3 cellular contexts compared by ENCODE assay signal in genomic region chr12:98646165-98646764, GRCh38.
A peak's percentile ranks its signal among the peaks of the same experiment; 100 is the strongest.
TF ChIP-seq lines count a peak whose summit lies in the region.

No MANE protein-coding gene starts in this region.

TF ChIP-seq in SK-N-SH, 30 proteins besides CTCF, POLR2A, EP300 and RAD21:
- no peak for TF ChIP-seq TAF1 (IDR thresholded peaks at IDR 0.05; ENCODE audit: borderline replicate concordance, low read depth, low read length)
- no peak for TF ChIP-seq RXRA (IDR thresholded peaks at IDR 0.05; ENCODE audit: borderline replicate concordance, low read depth)
- TF ChIP-seq REST (IDR thresholded peaks at IDR 0.05; ENCODE audit: low read depth, low read length), result no peak
- TF ChIP-seq GABPA (IDR thresholded peaks at IDR 0.05; ENCODE audit: low read depth), result no peak
- no peak for TF ChIP-seq POLR2AphosphoS5 (IDR thresholded peaks at IDR 0.05; ENCODE audit: low read depth, low read length)
- no peak for TF ChIP-seq ELF1 (IDR thresholded peaks at IDR 0.05)
- TF ChIP-seq, protein P1, sequence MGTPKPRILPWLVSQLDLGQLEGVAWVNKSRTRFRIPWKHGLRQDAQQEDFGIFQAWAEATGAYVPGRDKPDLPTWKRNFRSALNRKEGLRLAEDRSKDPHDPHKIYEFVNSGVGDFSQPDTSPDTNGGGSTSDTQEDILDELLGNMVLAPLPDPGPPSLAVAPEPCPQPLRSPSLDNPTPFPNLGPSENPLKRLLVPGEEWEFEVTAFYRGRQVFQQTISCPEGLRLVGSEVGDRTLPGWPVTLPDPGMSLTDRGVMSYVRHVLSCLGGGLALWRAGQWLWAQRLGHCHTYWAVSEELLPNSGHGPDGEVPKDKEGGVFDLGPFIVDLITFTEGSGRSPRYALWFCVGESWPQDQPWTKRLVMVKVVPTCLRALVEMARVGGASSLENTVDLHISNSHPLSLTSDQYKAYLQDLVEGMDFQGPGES (IDR thresholded peaks at IDR 0.05; ENCODE audit: low read depth, low read length), result no peak
- TF ChIP-seq TCF12 (IDR thresholded peaks at IDR 0.05), result no peak
- TF ChIP-seq, protein P2, sequence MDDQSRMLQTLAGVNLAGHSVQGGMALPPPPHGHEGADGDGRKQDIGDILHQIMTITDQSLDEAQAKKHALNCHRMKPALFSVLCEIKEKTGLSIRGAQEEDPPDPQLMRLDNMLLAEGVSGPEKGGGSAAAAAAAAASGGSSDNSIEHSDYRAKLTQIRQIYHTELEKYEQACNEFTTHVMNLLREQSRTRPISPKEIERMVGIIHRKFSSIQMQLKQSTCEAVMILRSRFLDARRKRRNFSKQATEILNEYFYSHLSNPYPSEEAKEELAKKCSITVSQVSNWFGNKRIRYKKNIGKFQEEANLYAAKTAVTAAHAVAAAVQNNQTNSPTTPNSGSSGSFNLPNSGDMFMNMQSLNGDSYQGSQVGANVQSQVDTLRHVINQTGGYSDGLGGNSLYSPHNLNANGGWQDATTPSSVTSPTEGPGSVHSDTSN (IDR thresholded peaks at IDR 0.05), result no peak

TF ChIP-seq in SK-N-SH treated with all-trans-retinoic acid at 6 μM for 48 hours, 23 proteins besides CTCF, POLR2A, EP300 and RAD21:
- no peak for TF ChIP-seq BACH2 (CRISPR knock-in tag; IDR thresholded peaks at IDR 0.05; ENCODE audit: borderline replicate concordance)
- no peak for TF ChIP-seq TOX (CRISPR knock-in tag; IDR thresholded peaks at IDR 0.05; ENCODE audit: borderline replicate concordance)
- no peak for TF ChIP-seq GLIS3 (CRISPR knock-in tag; IDR thresholded peaks at IDR 0.05)
- TF ChIP-seq ZFP3 (CRISPR knock-in tag; IDR thresholded peaks at IDR 0.05), result no peak
- no peak for TF ChIP-seq ZC3H10 (CRISPR knock-in tag; IDR thresholded peaks at IDR 0.05)
- no peak for TF ChIP-seq OSR1 (CRISPR knock-in tag; IDR thresholded peaks at IDR 0.05)
- TF ChIP-seq ESRRG (CRISPR knock-in tag; IDR thresholded peaks at IDR 0.05), result no peak
- no peak for TF ChIP-seq ZNF8 (CRISPR knock-in tag; IDR thresholded peaks at IDR 0.05)
- TF ChIP-seq PPARA (CRISPR knock-in tag; IDR thresholded peaks at IDR 0.05; ENCODE audit: borderline replicate concordance), result no peak
- no peak for TF ChIP-seq ZNF565 (CRISPR knock-in tag; conservative IDR thresholded peaks at IDR 0.05; ENCODE audit: low read depth)
- no peak for TF ChIP-seq ISL1 (CRISPR knock-in tag; IDR thresholded peaks at IDR 0.05)
- TF ChIP-seq CSDC2 (CRISPR knock-in tag; IDR thresholded peaks at IDR 0.05), result no peak
- no peak for TF ChIP-seq ZNF70 (CRISPR knock-in tag; IDR thresholded peaks at IDR 0.05)
- no peak for TF ChIP-seq CREB5 (CRISPR knock-in tag; IDR thresholded peaks at IDR 0.05; ENCODE audit: low read depth)
- TF ChIP-seq, protein P3, sequence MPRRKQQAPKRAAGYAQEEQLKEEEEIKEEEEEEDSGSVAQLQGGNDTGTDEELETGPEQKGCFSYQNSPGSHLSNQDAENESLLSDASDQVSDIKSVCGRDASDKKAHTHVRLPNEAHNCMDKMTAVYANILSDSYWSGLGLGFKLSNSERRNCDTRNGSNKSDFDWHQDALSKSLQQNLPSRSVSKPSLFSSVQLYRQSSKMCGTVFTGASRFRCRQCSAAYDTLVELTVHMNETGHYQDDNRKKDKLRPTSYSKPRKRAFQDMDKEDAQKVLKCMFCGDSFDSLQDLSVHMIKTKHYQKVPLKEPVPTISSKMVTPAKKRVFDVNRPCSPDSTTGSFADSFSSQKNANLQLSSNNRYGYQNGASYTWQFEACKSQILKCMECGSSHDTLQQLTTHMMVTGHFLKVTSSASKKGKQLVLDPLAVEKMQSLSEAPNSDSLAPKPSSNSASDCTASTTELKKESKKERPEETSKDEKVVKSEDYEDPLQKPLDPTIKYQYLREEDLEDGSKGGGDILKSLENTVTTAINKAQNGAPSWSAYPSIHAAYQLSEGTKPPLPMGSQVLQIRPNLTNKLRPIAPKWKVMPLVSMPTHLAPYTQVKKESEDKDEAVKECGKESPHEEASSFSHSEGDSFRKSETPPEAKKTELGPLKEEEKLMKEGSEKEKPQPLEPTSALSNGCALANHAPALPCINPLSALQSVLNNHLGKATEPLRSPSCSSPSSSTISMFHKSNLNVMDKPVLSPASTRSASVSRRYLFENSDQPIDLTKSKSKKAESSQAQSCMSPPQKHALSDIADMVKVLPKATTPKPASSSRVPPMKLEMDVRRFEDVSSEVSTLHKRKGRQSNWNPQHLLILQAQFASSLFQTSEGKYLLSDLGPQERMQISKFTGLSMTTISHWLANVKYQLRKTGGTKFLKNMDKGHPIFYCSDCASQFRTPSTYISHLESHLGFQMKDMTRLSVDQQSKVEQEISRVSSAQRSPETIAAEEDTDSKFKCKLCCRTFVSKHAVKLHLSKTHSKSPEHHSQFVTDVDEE (CRISPR knock-in tag; IDR thresholded peaks at IDR 0.05), result no peak
- no peak for TF ChIP-seq ZFP30 (CRISPR knock-in tag; IDR thresholded peaks at IDR 0.05)

TF ChIP-seq in endothelial cell of umbilical vein, 7 proteins besides CTCF, POLR2A, EP300 and RAD21:
- TF ChIP-seq JUN (IDR thresholded peaks at IDR 0.05; ENCODE audit: borderline replicate concordance, insufficient read depth, insufficient read length, low read depth) (no peak), POLR2AphosphoS5 (IDR thresholded peaks at IDR 0.05; ENCODE audit: insufficient read depth, low read depth, low read length) (no peak), MAX (IDR thresholded peaks at IDR 0.05; ENCODE audit: insufficient read depth, insufficient read length) (no peak), MYC (IDR thresholded peaks at IDR 0.05; ENCODE audit: low read depth, low read length) (no peak), FOS (IDR thresholded peaks at IDR 0.05; ENCODE audit: borderline replicate concordance, insufficient read depth, low read length) (peak; percentile 7), GATA2 (IDR thresholded peaks at IDR 0.05; ENCODE audit: insufficient read depth, insufficient read length, low read depth, low read length) (no peak), EZH2 (IDR thresholded peaks at IDR 0.05; ENCODE audit: borderline replicate concordance, low read depth, low read length, severe bottlenecking) (no peak)
